In the genomic region with DNA sequence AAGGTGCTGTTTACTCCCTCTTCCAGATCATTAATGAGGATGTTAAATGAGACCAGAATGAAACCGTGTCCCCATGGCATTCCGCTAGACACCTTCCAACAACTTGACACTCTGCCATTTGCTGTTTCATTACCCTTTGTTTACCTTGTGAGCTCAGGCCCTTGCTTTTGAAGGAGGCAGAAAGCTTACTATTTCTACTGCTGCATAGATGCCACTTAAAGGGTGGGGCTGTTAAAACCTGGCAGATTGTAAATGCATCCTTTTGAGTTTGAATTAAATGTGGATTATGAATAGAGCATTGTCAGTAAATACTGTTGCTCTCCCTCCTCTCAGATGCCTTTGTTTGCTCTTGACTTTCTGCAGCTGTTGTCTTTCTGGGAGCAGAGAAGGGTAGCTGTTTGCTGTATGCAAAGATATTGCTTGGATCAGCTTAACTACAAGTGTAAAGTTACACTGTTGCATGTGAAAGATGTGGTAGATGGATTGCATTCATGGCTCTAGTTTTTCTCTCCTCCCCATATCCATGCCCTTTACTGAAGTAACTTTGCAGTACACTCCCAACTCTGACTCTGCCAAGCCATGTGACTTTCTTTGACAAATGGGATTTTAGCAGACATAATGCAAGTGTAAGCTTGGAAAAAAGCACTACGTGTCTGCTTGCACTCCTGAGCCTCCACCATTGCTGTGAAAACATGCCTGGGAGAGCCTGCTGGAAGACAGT, we compare ENCODE assay signal across 13 cellular contexts.
DNase-seq lines count a peak whose midpoint lies in the region; ATAC-seq, FAIRE-seq and TF ChIP-seq lines count a peak whose summit lies in the region.
"Had no signal": no experiment of that assay in that cellular context is flagged by ENCODE, and none has a peak within 500 bp of the region (broad histone marks: within the 10 kb centered on the region; RNA-seq: fewer than 3 reads in every experiment).

No MANE protein-coding gene starts in this region.

- no peaks in the 10 kb centered on the region for H3K9me3 Mint-ChIP-seq in astrocyte (ENCODE audit: unreplicated experiment)
- H3K9me3 Mint-ChIP-seq: activated B cell treated with CpG ODN at 0.5 μM for 24 hours had no signal

- no peak overlapping the region for H3K27ac ChIP-seq in astrocyte (ENCODE audit: low read depth, low read length)
- no peak overlapping the region for H3K27ac ChIP-seq in HepG2 (ENCODE audit: extremely low read length, insufficient read depth, low read length)

- no peak for TF ChIP-seq EP300 in HepG2 (IDR thresholded peaks at IDR 0.05; ENCODE audit: low read depth in 2 of 2, low read length in 2 of 2)
- TF ChIP-seq EP300 in HepG2 (CRISPR knock-in tag; IDR thresholded peaks at IDR 0.05; ENCODE audit: borderline replicate concordance) = no peak

- BruUV-seq in HepG2 (replicated peaks; lab: Mats Ljungman, UMichigan) = no TSS peak

- peaks cover 32% of the 10 kb centered on the region for H3K27me3 ChIP-seq in astrocyte (ENCODE audit: insufficient read depth, low read length)
- no peaks in the 10 kb centered on the region for H3K27me3 ChIP-seq in HepG2 (ENCODE audit: control insufficient read depth in 1 of 2, insufficient read depth in 2 of 2, low read length in 2 of 2)

- peaks cover 20% of the 10 kb centered on the region for H3K4me1 Mint-ChIP-seq in astrocyte (ENCODE audit: low read depth, unreplicated experiment)

- DNase-seq in C1 segment of cervical spinal cord (lab: John Stamatoyannopoulos, UW) (peak in 8 of 14 donors; percentile 16 to 60 (median 38)), NCI-H187 treated with DMSO at 0.1 percent for 48 hours (lab: John Stamatoyannopoulos, UW) (peak; percentile 93), astrocyte (ENCODE audit: low read depth) (peak; percentile 7), HepG2 (ENCODE audit: low spot score) (no peak), iPS-NIHi7 (ENCODE audit: extremely low spot score) (no peak), dermis blood vessel endothelial cell (no peak), KBM-7 (no peak)
- DNase-seq: activated B cell treated with CpG ODN at 0.5 μM for 24 hours; activated gamma-delta T cell treated with Interleukin-2 at 50 U/mL for 16 hours; effector CD4-positive, alpha-beta T cell; KG1 had no signal

- TF ChIP-seq POLR2A in HepG2 (IDR thresholded peaks at IDR 0.05; ENCODE audit: insufficient read depth in 1 of 2, low read depth in 2 of 2, low read length in 2 of 2) = no peak

- FAIRE-seq in astrocyte (lab: Jason Lieb, UNC) (no peak), HepG2 (lab: Jason Lieb, UNC) (no peak)
- FAIRE-seq: urothelium cell line had no signal

- in situ Hi-C loops in HepG2 (cut with HindIII; ENCODE audit: extremely low pct_ligation_motif_present, low pct_unique_long_range_greater_than_20kb) (no loop called here), KBM-7 (cut with MboI; ENCODE audit: low pct_unique_long_range_greater_than_20kb, low sequenced_read_pairs) (no loop called here)

- no peaks in the 10 kb centered on the region for H3K36me3 Mint-ChIP-seq in astrocyte (ENCODE audit: low read depth, unreplicated experiment)

- H3K9me3 ChIP-seq in astrocyte (ENCODE audit: insufficient read depth, low read depth, low read length) = no peaks in the 10 kb centered on the region
- H3K9me3 ChIP-seq in HepG2 (ENCODE audit: low read length) = no peaks in the 10 kb centered on the region

- H3K36me3 ChIP-seq in astrocyte (ENCODE audit: insufficient read depth, low read length) (no peaks in the 10 kb centered on the region), HepG2 (replicated peaks in 1 of 2; ENCODE audit: control insufficient read depth in 1 of 2, insufficient read depth in 2 of 2, low read length in 2 of 2) (no peaks in the 10 kb centered on the region)

- H3K4me2 ChIP-seq in astrocyte (ENCODE audit: low read length) (no peak overlapping the region), HepG2 (ENCODE audit: low read depth, low read length) (no peak overlapping the region)

- no peaks in the 10 kb centered on the region for H3K79me2 ChIP-seq in astrocyte (ENCODE audit: insufficient read depth, low read length)
- no peaks in the 10 kb centered on the region for H3K79me2 ChIP-seq in HepG2 (ENCODE audit: insufficient read depth, low read length)

- no peak overlapping the region for H3K27ac Mint-ChIP-seq in astrocyte (ENCODE audit: unreplicated experiment)
- H3K27ac Mint-ChIP-seq: activated B cell treated with CpG ODN at 0.5 μM for 24 hours had no signal

- POLR2A ChIA-PET in HepG2 (lab: Yijun Ruan, JAX) = no interaction called here

- no peak for TF ChIP-seq RAD21 in HepG2 (CRISPR knock-in tag; IDR thresholded peaks at IDR 0.05)

- intact Hi-C loops in HepG2 (cut with micrococcal nuclease; ENCODE audit: unreplicated experiment) = no loop called here

- H4K20me1 ChIP-seq in astrocyte (ENCODE audit: insufficient read depth, low read length) (no peaks in the 10 kb centered on the region), HepG2 (ENCODE audit: insufficient read depth, low read length) (no peaks in the 10 kb centered on the region)

- H3K9ac ChIP-seq in astrocyte (ENCODE audit: low read length) = no peak overlapping the region
- H3K9ac ChIP-seq in HepG2 (ENCODE audit: insufficient read depth, low read depth, low read length) = no peak overlapping the region

- no peak overlapping the region for H2AFZ ChIP-seq in astrocyte (ENCODE audit: low read depth, low read length)
- H2AFZ ChIP-seq in HepG2 (ENCODE audit: low read length) = no peak overlapping the region

- WGBS in HepG2 (ENCODE audit: low lambda C conversion rate) = 9% methylated on average over 3 of the region's 3 CpGs

- ATAC-seq in HepG2 = no peak
- no peak for ATAC-seq in GM18517 (IDR thresholded peaks at IDR 0.05; ENCODE audit: unreplicated experiment)

- no peak for TF ChIP-seq CTCF in astrocyte (IDR thresholded peaks at IDR 0.05; ENCODE audit: insufficient read depth, low read depth, low read length)
- no peak for TF ChIP-seq CTCF in HepG2 (CRISPR knock-in tag; IDR thresholded peaks at IDR 0.05)

- no peak overlapping the region for H3K4me3 Mint-ChIP-seq in astrocyte (ENCODE audit: unreplicated experiment)
- H3K4me3 Mint-ChIP-seq: activated B cell treated with CpG ODN at 0.5 μM for 24 hours had no signal

- CTCF ChIA-PET in HepG2 (lab: Yijun Ruan, JAX; ENCODE audit: low intra/inter-chr PET ratio, low total read pairs) = no interaction called here

- no peak overlapping the region for H3K4me3 ChIP-seq in astrocyte (ENCODE audit: insufficient read depth, low read depth, low read length)
- H3K4me3 ChIP-seq in HepG2 (replicated peaks in 1 of 3; ENCODE audit: insufficient read depth in 1 of 3, low read depth in 2 of 3, low read length in 3 of 3) = no peak overlapping the region

- H3K27me3 Mint-ChIP-seq in astrocyte (ENCODE audit: low read depth, unreplicated experiment) = peaks cover 3% of the 10 kb centered on the region

- H3K4me1 ChIP-seq in astrocyte (ENCODE audit: insufficient read depth, low read length) (no peaks in the 10 kb centered on the region), HepG2 (ENCODE audit: insufficient read depth, low read length) (peaks cover 39% of the 10 kb centered on the region)

TF ChIP-seq in HepG2, 621 proteins besides CTCF, POLR2A, EP300 and RAD21:
- TF ChIP-seq FOXA1 (IDR thresholded peaks at IDR 0.05) = no peak
- TF ChIP-seq FOXA1 (CRISPR knock-in tag; IDR thresholded peaks at IDR 0.05) = peak; percentile 18; the same call in 1 of the 2 replicates
- TF ChIP-seq TCF12 (IDR thresholded peaks at IDR 0.05) = no peak
- no peak for TF ChIP-seq TCF12 (CRISPR knock-in tag; IDR thresholded peaks at IDR 0.05)

Comparison
In these comparisons a context has a peak if more than half of its experiments do, and no peak if none do; other contexts are left out.
1. DNase-seq: peak in C1 segment of cervical spinal cord (8 of 14), NCI-H187 treated with DMSO at 0.1 percent for 48 hours (single experiment) and astrocyte (single experiment); none in HepG2 (single experiment), iPS-NIHi7 (single experiment), dermis blood vessel endothelial cell (single experiment) and KBM-7 (single experiment).